In the genomic region with DNA sequence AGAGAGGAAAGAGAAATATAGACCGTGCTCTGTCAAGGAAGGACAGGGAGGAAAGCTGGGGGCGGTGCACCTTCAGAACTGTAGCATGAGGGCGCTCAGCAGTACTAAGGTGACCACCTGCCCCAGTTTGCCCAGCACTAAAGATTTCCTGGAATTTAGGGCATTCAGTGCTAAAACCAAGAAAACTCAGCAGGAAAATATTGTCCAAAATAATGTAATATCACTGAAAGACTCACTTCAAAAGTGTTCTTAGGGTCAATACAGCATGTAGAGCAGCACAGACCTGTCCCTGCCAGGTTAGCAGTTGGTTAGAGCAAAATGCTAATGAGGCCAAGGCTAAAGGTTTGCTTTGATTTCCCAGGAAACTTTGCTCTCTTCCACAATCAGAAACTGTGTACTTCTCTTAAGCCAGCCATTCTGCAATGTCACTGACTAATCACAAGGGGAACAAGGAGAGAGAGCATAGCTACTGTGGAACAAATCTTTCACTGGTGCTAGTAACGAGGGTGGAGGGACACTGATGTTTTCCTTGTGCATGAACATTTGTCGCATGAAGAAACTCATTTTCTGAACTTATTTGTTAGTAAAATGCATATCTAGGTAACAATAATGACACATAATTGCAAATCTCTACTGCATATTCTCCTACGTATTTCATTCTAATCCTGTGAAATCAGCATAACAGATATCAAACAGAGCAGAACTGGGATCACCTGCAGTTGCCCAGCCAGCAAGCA, we compare ENCODE assay signal across 1 cellular context.
TF ChIP-seq lines count a peak whose summit lies in the region.

No MANE protein-coding gene starts in this region.

TF ChIP-seq in GM12878, 131 proteins besides CTCF, POLR2A, EP300 and RAD21 (continued from another document):
- TF ChIP-seq, protein P1, sequence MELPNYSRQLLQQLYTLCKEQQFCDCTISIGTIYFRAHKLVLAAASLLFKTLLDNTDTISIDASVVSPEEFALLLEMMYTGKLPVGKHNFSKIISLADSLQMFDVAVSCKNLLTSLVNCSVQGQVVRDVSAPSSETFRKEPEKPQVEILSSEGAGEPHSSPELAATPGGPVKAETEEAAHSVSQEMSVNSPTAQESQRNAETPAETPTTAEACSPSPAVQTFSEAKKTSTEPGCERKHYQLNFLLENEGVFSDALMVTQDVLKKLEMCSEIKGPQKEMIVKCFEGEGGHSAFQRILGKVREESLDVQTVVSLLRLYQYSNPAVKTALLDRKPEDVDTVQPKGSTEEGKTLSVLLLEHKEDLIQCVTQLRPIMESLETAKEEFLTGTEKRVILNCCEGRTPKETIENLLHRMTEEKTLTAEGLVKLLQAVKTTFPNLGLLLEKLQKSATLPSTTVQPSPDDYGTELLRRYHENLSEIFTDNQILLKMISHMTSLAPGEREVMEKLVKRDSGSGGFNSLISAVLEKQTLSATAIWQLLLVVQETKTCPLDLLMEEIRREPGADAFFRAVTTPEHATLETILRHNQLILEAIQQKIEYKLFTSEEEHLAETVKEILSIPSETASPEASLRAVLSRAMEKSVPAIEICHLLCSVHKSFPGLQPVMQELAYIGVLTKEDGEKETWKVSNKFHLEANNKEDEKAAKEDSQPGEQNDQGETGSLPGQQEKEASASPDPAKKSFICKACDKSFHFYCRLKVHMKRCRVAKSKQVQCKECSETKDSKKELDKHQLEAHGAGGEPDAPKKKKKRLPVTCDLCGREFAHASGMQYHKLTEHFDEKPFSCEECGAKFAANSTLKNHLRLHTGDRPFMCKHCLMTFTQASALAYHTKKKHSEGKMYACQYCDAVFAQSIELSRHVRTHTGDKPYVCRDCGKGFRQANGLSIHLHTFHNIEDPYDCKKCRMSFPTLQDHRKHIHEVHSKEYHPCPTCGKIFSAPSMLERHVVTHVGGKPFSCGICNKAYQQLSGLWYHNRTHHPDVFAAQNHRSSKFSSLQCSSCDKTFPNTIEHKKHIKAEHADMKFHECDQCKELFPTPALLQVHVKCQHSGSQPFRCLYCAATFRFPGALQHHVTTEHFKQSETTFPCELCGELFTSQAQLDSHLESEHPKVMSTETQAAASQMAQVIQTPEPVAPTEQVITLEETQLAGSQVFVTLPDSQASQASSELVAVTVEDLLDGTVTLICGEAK (IDR thresholded peaks at IDR 0.05; ENCODE audit: borderline replicate concordance), result no peak
- no peak for TF ChIP-seq MTA2 (IDR thresholded peaks at IDR 0.05; ENCODE audit: low read depth)
- no peak for TF ChIP-seq ZZZ3 (IDR thresholded peaks at IDR 0.05; ENCODE audit: control insufficient read depth, insufficient read length, low read depth)
- no peak for TF ChIP-seq SIN3A (IDR thresholded peaks at IDR 0.05; ENCODE audit: low read depth, low read length)
- no peak for TF ChIP-seq DPF2 (IDR thresholded peaks at IDR 0.05)
- TF ChIP-seq, protein P2, sequence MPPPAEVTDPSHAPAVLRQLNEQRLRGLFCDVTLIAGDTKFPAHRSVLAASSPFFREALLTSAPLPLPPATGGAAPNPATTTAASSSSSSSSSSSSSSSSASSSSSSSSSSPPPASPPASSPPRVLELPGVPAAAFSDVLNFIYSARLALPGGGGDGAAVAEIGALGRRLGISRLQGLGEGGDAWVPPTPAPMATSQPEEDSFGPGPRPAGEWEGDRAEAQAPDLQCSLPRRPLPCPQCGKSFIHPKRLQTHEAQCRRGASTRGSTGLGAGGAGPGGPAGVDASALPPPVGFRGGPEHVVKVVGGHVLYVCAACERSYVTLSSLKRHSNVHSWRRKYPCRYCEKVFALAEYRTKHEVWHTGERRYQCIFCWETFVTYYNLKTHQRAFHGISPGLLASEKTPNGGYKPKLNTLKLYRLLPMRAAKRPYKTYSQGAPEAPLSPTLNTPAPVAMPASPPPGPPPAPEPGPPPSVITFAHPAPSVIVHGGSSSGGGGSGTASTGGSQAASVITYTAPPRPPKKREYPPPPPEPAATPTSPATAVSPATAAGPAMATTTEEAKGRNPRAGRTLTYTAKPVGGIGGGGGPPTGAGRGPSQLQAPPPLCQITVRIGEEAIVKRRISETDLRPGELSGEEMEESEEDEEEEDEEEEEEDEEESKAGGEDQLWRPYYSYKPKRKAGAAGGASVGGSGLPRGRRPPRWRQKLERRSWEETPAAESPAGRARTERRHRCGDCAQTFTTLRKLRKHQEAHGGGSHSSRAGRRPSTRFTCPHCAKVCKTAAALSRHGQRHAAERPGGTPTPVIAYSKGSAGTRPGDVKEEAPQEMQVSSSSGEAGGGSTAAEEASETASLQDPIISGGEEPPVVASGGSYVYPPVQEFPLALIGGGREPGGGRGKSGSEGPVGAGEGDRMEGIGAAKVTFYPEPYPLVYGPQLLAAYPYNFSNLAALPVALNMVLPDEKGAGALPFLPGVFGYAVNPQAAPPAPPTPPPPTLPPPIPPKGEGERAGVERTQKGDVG (CRISPR knock-in tag; IDR thresholded peaks at IDR 0.05), result no peak
- TF ChIP-seq HDGF (IDR thresholded peaks at IDR 0.05), result no peak
- no peak for TF ChIP-seq SPI1 (IDR thresholded peaks at IDR 0.05; ENCODE audit: borderline replicate concordance, insufficient read depth, low read depth, low read length)
- no peak for TF ChIP-seq NFIC (IDR thresholded peaks at IDR 0.05; ENCODE audit: low read depth, low read length)
- TF ChIP-seq, protein P3, sequence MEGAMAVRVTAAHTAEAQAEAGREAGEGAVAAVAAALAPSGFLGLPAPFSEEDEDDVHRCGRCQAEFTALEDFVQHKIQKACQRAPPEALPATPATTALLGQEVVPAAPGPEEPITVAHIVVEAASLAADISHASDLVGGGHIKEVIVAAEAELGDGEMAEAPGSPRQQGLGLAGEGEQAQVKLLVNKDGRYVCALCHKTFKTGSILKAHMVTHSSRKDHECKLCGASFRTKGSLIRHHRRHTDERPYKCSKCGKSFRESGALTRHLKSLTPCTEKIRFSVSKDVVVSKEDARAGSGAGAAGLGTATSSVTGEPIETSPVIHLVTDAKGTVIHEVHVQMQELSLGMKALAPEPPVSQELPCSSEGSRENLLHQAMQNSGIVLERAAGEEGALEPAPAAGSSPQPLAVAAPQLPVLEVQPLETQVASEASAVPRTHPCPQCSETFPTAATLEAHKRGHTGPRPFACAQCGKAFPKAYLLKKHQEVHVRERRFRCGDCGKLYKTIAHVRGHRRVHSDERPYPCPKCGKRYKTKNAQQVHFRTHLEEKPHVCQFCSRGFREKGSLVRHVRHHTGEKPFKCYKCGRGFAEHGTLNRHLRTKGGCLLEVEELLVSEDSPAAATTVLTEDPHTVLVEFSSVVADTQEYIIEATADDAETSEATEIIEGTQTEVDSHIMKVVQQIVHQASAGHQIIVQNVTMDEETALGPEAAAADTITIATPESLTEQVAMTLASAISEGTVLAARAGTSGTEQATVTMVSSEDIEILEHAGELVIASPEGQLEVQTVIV (IDR thresholded peaks at IDR 0.05; ENCODE audit: borderline replicate concordance, partially characterized antibody), result no peak
- no peak for TF ChIP-seq CREB1 (IDR thresholded peaks at IDR 0.05; ENCODE audit: low read depth)
- TF ChIP-seq EGR1 (IDR thresholded peaks at IDR 0.05; ENCODE audit: borderline replicate concordance in 1 of 2, low read depth in 2 of 2, low read length in 2 of 2), result no peak
- TF ChIP-seq MEF2A (IDR thresholded peaks at IDR 0.05; ENCODE audit: insufficient read depth, low read depth, low read length), result no peak
